In the genomic region with DNA sequence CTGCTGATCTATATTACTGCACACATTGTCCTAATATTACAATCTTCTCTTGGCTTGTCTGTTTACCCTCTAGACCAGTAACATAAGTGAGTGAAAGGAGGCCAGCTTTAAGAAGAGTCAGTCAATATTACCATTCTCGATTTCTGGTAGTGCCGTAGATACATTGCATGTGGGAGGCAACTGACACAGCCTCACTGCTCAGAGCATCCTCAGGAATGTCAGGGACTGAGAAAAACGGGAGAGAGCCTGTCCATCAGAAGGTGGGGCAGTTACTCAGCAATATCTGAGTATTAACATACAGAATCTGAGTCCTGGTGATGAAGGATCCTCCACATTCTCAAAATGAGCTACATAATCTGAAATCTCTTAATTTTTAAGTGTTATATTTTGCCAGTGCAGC, we compare ENCODE assay signal across 1 cellular context.
TF ChIP-seq lines count a peak whose summit lies in the region.

No MANE protein-coding gene starts in this region.

TF ChIP-seq in IMR-90, 13 proteins besides CTCF, POLR2A, EP300 and RAD21:
- TF ChIP-seq RFX5 (IDR thresholded peaks at IDR 0.05; ENCODE audit: low read depth, low read length) (no peak), MXI1 (IDR thresholded peaks at IDR 0.05; ENCODE audit: borderline replicate concordance, low read depth, low read length) (no peak), BHLHE40 (IDR thresholded peaks at IDR 0.05; ENCODE audit: low read depth, low read length) (no peak)
